Comparison of ENCODE assay signal across 32 cellular contexts in genomic region chr2:136085810-136086209, GRCh38. TPM values are rescaled to one million over a fixed set of nuclear protein-coding genes. Genes with fewer than 3 reads are reported as not detected.
DNase-seq lines count a peak whose midpoint lies in the region; ATAC-seq and TF ChIP-seq lines count a peak whose summit lies in the region.
"Had no signal": no experiment of that assay in that cellular context is flagged by ENCODE, and none has a peak within 500 bp of the region (broad histone marks: within the 10 kb centered on the region; RNA-seq: fewer than 3 reads in every experiment).

No MANE protein-coding gene starts in this region.

- H3K9me3 Mint-ChIP-seq in activated naive CD4-positive, alpha-beta T cell treated with anti-CD3 and anti-CD28 coated beads, Interleukin-2, amount 10 ng/mL, durations not matched to agents 7 days and 5 days: peaks cover 4% of the 10 kb centered on the region
- no peaks in the 10 kb centered on the region for H3K9me3 Mint-ChIP-seq in activated naive CD4-positive, alpha-beta T cell treated with anti-CD3 and anti-CD28 coated beads for 36 hours
- H3K9me3 Mint-ChIP-seq: activated CD4-positive, alpha-beta memory T cell treated with anti-CD3 and anti-CD28 coated beads for 36 hours; naive thymus-derived CD8-positive, alpha-beta T cell had no signal

- H3K36me3 ChIP-seq in OCI-LY1 (ENCODE audit: insufficient read depth, low read length) (no peaks in the 10 kb centered on the region), mucosa of descending colon (ENCODE audit: low read depth) (no peaks in the 10 kb centered on the region)
- H3K36me3 ChIP-seq: gastrocnemius medialis, lower lobe of right lung, transverse colon had no signal

- H3K9me2 ChIP-seq in OCI-LY1 (ENCODE audit: low read depth, low read length): no peaks in the 10 kb centered on the region

- peaks cover 8% of the 10 kb centered on the region for H3K27me3 Mint-ChIP-seq in activated naive CD4-positive, alpha-beta T cell treated with anti-CD3 and anti-CD28 coated beads, Interleukin-2, amount 10 ng/mL, durations not matched to agents 7 days and 5 days
- H3K27me3 Mint-ChIP-seq in activated naive CD4-positive, alpha-beta T cell treated with anti-CD3 and anti-CD28 coated beads for 36 hours (ENCODE audit: low read depth): no peaks in the 10 kb centered on the region
- H3K27me3 Mint-ChIP-seq: activated CD4-positive, alpha-beta memory T cell treated with anti-CD3 and anti-CD28 coated beads for 36 hours; naive thymus-derived CD8-positive, alpha-beta T cell had no signal

- intact Hi-C loops in activated naive CD4-positive, alpha-beta T cell treated with anti-CD3 and anti-CD28 coated beads for 36 hours (cut with micrococcal nuclease): no loop called here
- intact Hi-C loops in mucosa of descending colon (cut with DNase I, micrococcal nuclease): no loop called here

- peaks cover 9% of the 10 kb centered on the region for H3K4me1 Mint-ChIP-seq in activated naive CD4-positive, alpha-beta T cell treated with anti-CD3 and anti-CD28 coated beads, Interleukin-2, amount 10 ng/mL, durations not matched to agents 7 days and 5 days
- H3K4me1 Mint-ChIP-seq in activated naive CD4-positive, alpha-beta T cell treated with anti-CD3 and anti-CD28 coated beads for 36 hours (ENCODE audit: low read depth): peaks cover 3% of the 10 kb centered on the region

- no peak overlapping the region for H3K4me3 Mint-ChIP-seq in activated naive CD4-positive, alpha-beta T cell treated with anti-CD3 and anti-CD28 coated beads, Interleukin-2, amount 10 ng/mL, durations not matched to agents 7 days and 5 days
- H3K4me3 Mint-ChIP-seq in activated naive CD4-positive, alpha-beta T cell treated with anti-CD3 and anti-CD28 coated beads for 36 hours: no peak overlapping the region
- H3K4me3 Mint-ChIP-seq: activated CD4-positive, alpha-beta memory T cell treated with anti-CD3 and anti-CD28 coated beads for 36 hours; naive thymus-derived CD8-positive, alpha-beta T cell had no signal

- no peak for ATAC-seq in HG03045 (IDR thresholded peaks at IDR 0.05; ENCODE audit: unreplicated experiment)
- ATAC-seq in mucosa of descending colon: no peak
- no peak for ATAC-seq in GM21515 (IDR thresholded peaks at IDR 0.05; ENCODE audit: unreplicated experiment)
- ATAC-seq: gastrocnemius medialis, lower lobe of right lung, Right ventricle myocardium inferior had no signal

- H3F3A ChIP-seq in OCI-LY1 (ENCODE audit: insufficient read depth, low read length): no peaks in the 10 kb centered on the region

- H3K27me3 ChIP-seq in OCI-LY1 (ENCODE audit: insufficient read depth, low read length): no peaks in the 10 kb centered on the region
- H3K27me3 ChIP-seq: gastrocnemius medialis, hepatocyte, transverse colon had no signal

- H3K27ac ChIP-seq in OCI-LY1 (ENCODE audit: low read depth, low read length, poor library complexity, severe bottlenecking): peak overlapping the region; percentile 58
- H3K27ac ChIP-seq: gastrocnemius medialis, hepatocyte, HL-60, lower lobe of right lung, PC-9, transverse colon had no signal

- peaks cover 1% of the 10 kb centered on the region for H3K36me3 Mint-ChIP-seq in activated naive CD4-positive, alpha-beta T cell treated with anti-CD3 and anti-CD28 coated beads, Interleukin-2, amount 10 ng/mL, durations not matched to agents 7 days and 5 days
- H3K36me3 Mint-ChIP-seq in activated naive CD4-positive, alpha-beta T cell treated with anti-CD3 and anti-CD28 coated beads for 36 hours (ENCODE audit: low read depth): no peaks in the 10 kb centered on the region
- H3K36me3 Mint-ChIP-seq: activated CD4-positive, alpha-beta memory T cell treated with anti-CD3 and anti-CD28 coated beads for 36 hours; naive thymus-derived CD8-positive, alpha-beta T cell had no signal

- CTCF ChIA-PET in activated naive CD4-positive, alpha-beta T cell treated with anti-CD3 and anti-CD28 coated beads, Interleukin-2, amount 10 ng/mL, durations not matched to agents 7 days and 5 days (lab: Charles Lee): interaction anchor here (0.7 to 1.6 kb wide), 2 partner anchors 11 to 284 kb away, joined by 3 read pairs; no protein-coding TSS in a partner anchor
- CTCF ChIA-PET in activated naive CD4-positive, alpha-beta T cell treated with anti-CD3 and anti-CD28 coated beads for 36 hours (lab: Charles Lee): no interaction called here

- H3K9me3 ChIP-seq in OCI-LY1 (ENCODE audit: low read length): no peaks in the 10 kb centered on the region
- H3K9me3 ChIP-seq in mucosa of descending colon: no peaks in the 10 kb centered on the region
- H3K9me3 ChIP-seq: gastrocnemius medialis, lower lobe of right lung, transverse colon had no signal

- no peak overlapping the region for H3K4me3 ChIP-seq in OCI-LY1 (ENCODE audit: low read depth, low read length, poor library complexity, severe bottlenecking)
- no peak overlapping the region for H3K4me3 ChIP-seq in fibroblast of villous mesenchyme (ENCODE audit: low read depth, low read length)
- no peak overlapping the region for H3K4me3 ChIP-seq in mucosa of descending colon
- H3K4me3 ChIP-seq: gastrocnemius medialis, hepatocyte, lower lobe of right lung, PC-9, transverse colon had no signal

- H2AFZ ChIP-seq in OCI-LY1 (ENCODE audit: low read length): peak overlapping the region; percentile 90; the same call in 1 of the 2 replicates
- H2AFZ ChIP-seq: hepatocyte, PC-9 had no signal

- no peak overlapping the region; the same call in 1 of the 2 replicates for H3K9ac ChIP-seq in OCI-LY1 (ENCODE audit: low read length)

- DNase-seq in activated naive CD4-positive, alpha-beta T cell treated with anti-CD3 and anti-CD28 coated beads, Interleukin-2, amount 10 ng/mL, durations not matched to agents 7 days and 5 days: no peak
- DNase-seq in activated naive CD4-positive, alpha-beta T cell treated with anti-CD3 and anti-CD28 coated beads for 36 hours: no peak
- DNase-seq in fibroblast of villous mesenchyme (ENCODE audit: low read depth) (peak; percentile 1), NCI-H510A (lab: John Stamatoyannopoulos, UW) (no peak), mucosa of descending colon (no peak)
- DNase-seq: 8988T; activated CD4-positive, alpha-beta memory T cell treated with anti-CD3 and anti-CD28 coated beads for 36 hours; activated CD4-positive, CD25-positive, alpha-beta regulatory T cell treated with anti-CD3 and anti-CD28 coated beads, Interleukin-2, amount 50 U/mL, for 72 hours; activated naive CD4-positive, alpha-beta T cell treated with anti-CD3 and anti-CD28 coated beads, Interleukin-2, amount 50 U/mL, for 16 hours; amniotic stem cell; gastrocnemius medialis; HCEC 1CT; Kasumi-1; lower lobe of right lung; naive thymus-derived CD8-positive, alpha-beta T cell; NCI-H1417 treated with DMSO at 0.1 percent for 48 hours; NCI-H2081 treated with DMSO at 0.1 percent for 48 hours; NCI-H2227 treated with DMSO at 0.1 percent for 48 hours; NCI-H526 treated with DMSO at 0.1 percent for 48 hours; NK-92 treated with Interleukin-12 subunit alpha and Interleukin-12 subunit beta, amount 100 ng/mL, for 24 hours; retina; stimulated activated CD4-positive, alpha-beta T cell treated with anti-CD3 and anti-CD28 coated beads, Interleukin-12 subunit alpha, Interleukin-12 subunit beta, amount 100 ng/mL, for 4 hours; stimulated activated CD4-positive, alpha-beta T cell treated with anti-CD3 and anti-CD28 coated beads, Interleukin-4, amount 100 ng/mL, for 1 hour; transverse colon had no signal

- no peak overlapping the region for H3K4me2 ChIP-seq in OCI-LY1 (ENCODE audit: low read length)
- H3K4me2 ChIP-seq: hepatocyte, PC-9 had no signal

- no peaks in the 10 kb centered on the region for H4K20me1 ChIP-seq in OCI-LY1 (ENCODE audit: insufficient read depth, low read length)

- TF ChIP-seq CTCF in OCI-LY1 (IDR thresholded peaks at IDR 0.05; ENCODE audit: low read length) (no peak), fibroblast of villous mesenchyme (IDR thresholded peaks at IDR 0.05; ENCODE audit: insufficient read depth, low read depth, low read length) (no peak), mucosa of descending colon (IDR thresholded peaks at IDR 0.05) (no peak)

- peak overlapping the region; percentile 46 for H3K27ac Mint-ChIP-seq in activated naive CD4-positive, alpha-beta T cell treated with anti-CD3 and anti-CD28 coated beads, Interleukin-2, amount 10 ng/mL, durations not matched to agents 7 days and 5 days
- H3K27ac Mint-ChIP-seq in activated naive CD4-positive, alpha-beta T cell treated with anti-CD3 and anti-CD28 coated beads for 36 hours: no peak overlapping the region
- H3K27ac Mint-ChIP-seq: activated CD4-positive, alpha-beta memory T cell treated with anti-CD3 and anti-CD28 coated beads for 36 hours had no signal

- H3K79me2 ChIP-seq in OCI-LY1 (ENCODE audit: insufficient read depth, low read length): no peaks in the 10 kb centered on the region
- H3K79me2 ChIP-seq: hepatocyte had no signal

- H3K4me1 ChIP-seq in OCI-LY1 (ENCODE audit: insufficient read depth, low read length, severe bottlenecking) (peaks cover 14% of the 10 kb centered on the region), mucosa of descending colon (ENCODE audit: low read depth) (no peaks in the 10 kb centered on the region)
- H3K4me1 ChIP-seq: gastrocnemius medialis, lower lobe of right lung, transverse colon had no signal

RNA-seq across cellular contexts. Expression of gene CXCR4, which starts 32.1 kb away (rescaled TPM):
- 10 to 100 TPM; 70.2 to 72.6 TPM for total RNA-seq in activated naive CD4-positive, alpha-beta T cell treated with anti-CD3 and anti-CD28 coated beads for 36 hours
- total RNA-seq in fibroblast of villous mesenchyme (not detected in 2 replicates), mucosa of descending colon (10 to 100 TPM in 1 of 3 donors, 1 to 10 TPM in 2; 3.6 to 12.6 (median 3.9) TPM)
- total RNA-seq: osteocyte had no signal

Comparison
In these comparisons a context has a peak if more than half of its experiments do, and no peak if none do; other contexts are left out.
1. RNA of gene CXCR4, which starts 32.1 kb away (total RNA-seq): 70.2 to 72.6 TPM in activated naive CD4-positive, alpha-beta T cell treated with anti-CD3 and anti-CD28 coated beads for 36 hours; 3.6 to 12.6 TPM in mucosa of descending colon and not detected in fibroblast of villous mesenchyme; every median in the first group is over 4 times any median in the second.